Comparison of ENCODE assay signal across 16 cellular contexts in genomic region chr10:661891-662605, GRCh38. TPM values are rescaled to one million over a fixed set of nuclear protein-coding genes. Genes with fewer than 3 reads are reported as not detected.
A peak's percentile ranks its signal among the peaks of the same experiment; 100 is the strongest.
DNase-seq lines count a peak whose midpoint lies in the region; ATAC-seq and TF ChIP-seq lines count a peak whose summit lies in the region.
"Had no signal": no experiment of that assay in that cellular context is flagged by ENCODE, and none has a peak within 500 bp of the region (broad histone marks: within the 10 kb centered on the region; RNA-seq: fewer than 3 reads in every experiment).

No MANE protein-coding gene starts in this region.

- peak overlapping the region in 1 of 2 experiments; percentile 65 for H3K23ac ChIP-seq in mesenchymal stem cell (ENCODE audit: low read length in 2 of 2)
- H3K23ac ChIP-seq in neuronal stem cell (ENCODE audit: low read depth, low read length, poor library complexity): no peak overlapping the region

- H3K9me3 ChIP-seq in mesenchymal stem cell (ENCODE audit: control insufficient read depth, low read length): no peaks in the 10 kb centered on the region
- H3K9me3 ChIP-seq in subcutaneous abdominal adipose tissue (ENCODE audit: control insufficient read depth in 5 of 5, low read length in 5 of 5): no peaks in the 10 kb centered on the region
- H3K9me3 ChIP-seq in neuronal stem cell (replicated peaks in 1 of 2; ENCODE audit: control insufficient read depth in 2 of 2, insufficient read depth in 1 of 2, low read depth in 1 of 2, low read length in 2 of 2): no peaks in the 10 kb centered on the region
- H3K9me3 ChIP-seq: upper lobe of left lung had no signal

- 84% methylated on average over 16 of the region's 19 CpGs for WGBS in mesenchymal stem cell
- WGBS in neuronal stem cell (ENCODE audit: extremely low coverage in 2 of 2, insufficient read length in 2 of 2, insufficient replicate concordance in 1 of 2), 2 donors: no CpG with 5 or more reads among the region's 19 CpGs

- no peaks in the 10 kb centered on the region for H3K36me3 Mint-ChIP-seq in WTC11

- H3K4me1 Mint-ChIP-seq in WTC11: peaks cover 11% of the 10 kb centered on the region

- no peaks in the 10 kb centered on the region; the same call in 1 of the 2 replicates for H3K9me3 Mint-ChIP-seq in WTC11
- H3K9me3 Mint-ChIP-seq: effector memory CD8-positive, alpha-beta T cell had no signal

- H3K27ac ChIP-seq in mesenchymal stem cell (ENCODE audit: low read length, poor library complexity, severe bottlenecking) (no peak overlapping the region), subcutaneous abdominal adipose tissue (ENCODE audit: low read depth, low read length) (peak overlapping the region; percentile 86), neuronal stem cell (replicated peaks; ENCODE audit: low read length) (no peak overlapping the region)
- H3K27ac ChIP-seq: upper lobe of left lung had no signal

- H3K79me1 ChIP-seq in mesenchymal stem cell (replicated peaks; ENCODE audit: low read length, poor library complexity, severe bottlenecking): peaks cover 29% of the 10 kb centered on the region
- H3K79me1 ChIP-seq in neuronal stem cell (ENCODE audit: low read depth, low read length): peaks cover 6% of the 10 kb centered on the region

- H3K27me3 ChIP-seq in mesenchymal stem cell (ENCODE audit: control insufficient read depth in 1 of 2, insufficient read depth in 1 of 2, low read length in 2 of 2) (no peaks in the 10 kb centered on the region), subcutaneous abdominal adipose tissue (ENCODE audit: control insufficient read depth in 5 of 5, insufficient read depth in 4 of 5, low read length in 5 of 5) (no peaks in the 10 kb centered on the region), neuronal stem cell (ENCODE audit: control insufficient read depth in 3 of 3, insufficient read depth in 3 of 3, low read depth in 1 of 3, low read length in 3 of 3) (no peaks in the 10 kb centered on the region)
- H3K27me3 ChIP-seq: upper lobe of left lung had no signal

- H3K14ac ChIP-seq in mesenchymal stem cell (ENCODE audit: low read length in 2 of 2) (no peak overlapping the region), neuronal stem cell (ENCODE audit: low read length) (no peak overlapping the region)

- H2BK15ac ChIP-seq in mesenchymal stem cell (ENCODE audit: low read depth, poor library complexity, severe bottlenecking) (peak overlapping the region; percentile 86), neuronal stem cell (ENCODE audit: low read length) (no peak overlapping the region)

- peak overlapping the region; percentile 37 for H4K91ac ChIP-seq in mesenchymal stem cell (ENCODE audit: low read length)
- H4K91ac ChIP-seq in neuronal stem cell (ENCODE audit: low read depth, low read length, poor library complexity): no peak overlapping the region

- H3K4me2 ChIP-seq in mesenchymal stem cell (ENCODE audit: low read length, poor library complexity, severe bottlenecking) (no peak overlapping the region), neuronal stem cell (ENCODE audit: insufficient read depth, low read length, poor library complexity, severe bottlenecking) (no peak overlapping the region)

- DNase-seq in NCI-H510A (lab: John Stamatoyannopoulos, UW) (peak; percentile 35), NCI-H510A treated with DMSO at 0.1 percent for 48 hours (lab: John Stamatoyannopoulos, UW) (no peak), WTC11 (ENCODE audit: low spot score) (no peak), mesenchymal stem cell (no peak), activated gamma-delta T cell treated with Interleukin-2 at 50 U/mL for 16 hours (no peak), neuronal stem cell (ENCODE audit: low spot score) (no peak)
- DNase-seq in stimulated activated CD4-positive, alpha-beta T cell treated with anti-CD3 and anti-CD28 coated beads, Interleukin-4, amount 100 ng/mL, for 1 hour: no peak
- DNase-seq: activated CD4-positive, alpha-beta T cell treated with anti-CD3 and anti-CD28 coated beads for 4 hours; activated T-cell treated with anti-CD3 and anti-CD28 coated beads, Interleukin-2, amount 50 U/mL, for 48 hours; effector memory CD8-positive, alpha-beta T cell; NCI-H345; stimulated activated CD4-positive, alpha-beta T cell treated with anti-CD3 and anti-CD28 coated beads, Interleukin-12 subunit alpha, Interleukin-12 subunit beta, amount 100 ng/mL, for 4 hours; T-helper 2 cell; upper lobe of left lung had no signal

- H3K9ac ChIP-seq in mesenchymal stem cell (ENCODE audit: low read length) (no peak overlapping the region), subcutaneous abdominal adipose tissue (ENCODE audit: low read length in 5 of 5) (no peak overlapping the region), neuronal stem cell (ENCODE audit: low read depth, low read length, poor library complexity) (no peak overlapping the region)

- POLR2A ChIA-PET in WTC11 (lab: Charles Lee): interaction anchor here (1.0 to 1.2 kb wide), 2 partner anchors 9 to 12 kb away, joined by 3 to 5 read pairs; no protein-coding TSS in a partner anchor

- H3K4me1 ChIP-seq in mesenchymal stem cell (ENCODE audit: control insufficient read depth, insufficient read depth, low read depth, low read length) (peaks cover 29% of the 10 kb centered on the region), subcutaneous abdominal adipose tissue (ENCODE audit: control insufficient read depth in 5 of 5, insufficient read depth in 5 of 5, low read length in 5 of 5) (peaks cover 24 to 56% (median 37%) of the 10 kb centered on the region in 5 donors), neuronal stem cell (ENCODE audit: control insufficient read depth in 2 of 2, insufficient read depth in 1 of 2, low read depth in 1 of 2, low read length in 2 of 2) (peaks cover 30 to 42% of the 10 kb centered on the region in 2 donors)

- H4K8ac ChIP-seq in mesenchymal stem cell (ENCODE audit: low read length) (peak overlapping the region; percentile 10), neuronal stem cell (ENCODE audit: low read depth, low read length) (no peak overlapping the region)

- H2BK120ac ChIP-seq in mesenchymal stem cell (ENCODE audit: low read depth, low read length) (no peak overlapping the region), neuronal stem cell (ENCODE audit: low read depth, low read length) (no peak overlapping the region)

- peak overlapping the region in 1 of 2 experiments; percentile 7 for H3K4me3 ChIP-seq in mesenchymal stem cell (ENCODE audit: insufficient read depth in 1 of 2, low read depth in 1 of 2, low read length in 2 of 2)
- no peak overlapping the region for H3K4me3 ChIP-seq in subcutaneous abdominal adipose tissue (ENCODE audit: low read depth in 1 of 5, low read length in 5 of 5)
- no peak overlapping the region for H3K4me3 ChIP-seq in neuronal stem cell (ENCODE audit: low read length in 2 of 2)
- H3K4me3 ChIP-seq: upper lobe of left lung had no signal

- H2AK5ac ChIP-seq in mesenchymal stem cell (ENCODE audit: low read length, severe bottlenecking): no peak overlapping the region
- no peak overlapping the region for H2AK5ac ChIP-seq in neuronal stem cell (ENCODE audit: low read depth, low read length)

- H2BK12ac ChIP-seq in mesenchymal stem cell (ENCODE audit: low read length in 2 of 2) (peak overlapping the region in 1 of 2 experiments; percentile 33), neuronal stem cell (ENCODE audit: low read length) (no peak overlapping the region)

- ATAC-seq in WTC11: peak; percentile 84
- ATAC-seq: HCT116 had no signal

- CTCF ChIA-PET in WTC11 (lab: Charles Lee): interaction anchor here (0.9 to 2.6 kb wide), 3 partner anchors 16 to 151 kb away, joined by 3 to 8 read pairs (median 3); no protein-coding TSS in a partner anchor

- peaks cover 0 to 6% of the 10 kb centered on the region in 2 experiments for H3K36me3 ChIP-seq in mesenchymal stem cell (ENCODE audit: control insufficient read depth in 1 of 2, insufficient read depth in 2 of 2, low read depth in 1 of 2, low read length in 2 of 2)
- H3K36me3 ChIP-seq in subcutaneous abdominal adipose tissue (ENCODE audit: control insufficient read depth in 5 of 5, insufficient read depth in 5 of 5, low read length in 5 of 5): no peaks in the 10 kb centered on the region
- no peaks in the 10 kb centered on the region for H3K36me3 ChIP-seq in neuronal stem cell (replicated peaks in 1 of 2; ENCODE audit: control insufficient read depth in 2 of 2, insufficient read depth in 2 of 2, low read length in 2 of 2)
- H3K36me3 ChIP-seq: upper lobe of left lung had no signal

- H3K27ac Mint-ChIP-seq in WTC11: peak overlapping the region; percentile 0
- H3K27ac Mint-ChIP-seq: effector memory CD8-positive, alpha-beta T cell had no signal

- H3K4ac ChIP-seq in mesenchymal stem cell (ENCODE audit: low read depth in 1 of 2, low read length in 2 of 2) (peak overlapping the region in 1 of 2 experiments; percentile 40), neuronal stem cell (ENCODE audit: low read length) (no peak overlapping the region)

- H2BK5ac ChIP-seq in mesenchymal stem cell (ENCODE audit: low read depth, low read length, poor library complexity, severe bottlenecking) (no peak overlapping the region), neuronal stem cell (ENCODE audit: low read length) (no peak overlapping the region)

- H3K4me3 Mint-ChIP-seq in WTC11: no peak overlapping the region

- H2AFZ ChIP-seq in mesenchymal stem cell (ENCODE audit: low read depth, low read length) (no peak overlapping the region), neuronal stem cell (ENCODE audit: low read length) (no peak overlapping the region)

- H3K18ac ChIP-seq in mesenchymal stem cell (ENCODE audit: low read depth in 1 of 2, low read length in 2 of 2): peak overlapping the region in 1 of 2 experiments; percentile 5
- no peak overlapping the region for H3K18ac ChIP-seq in neuronal stem cell (ENCODE audit: low read length)

- TF ChIP-seq CTCF in WTC11 (IDR thresholded peaks at IDR 0.05): no peak

- H3K27me3 Mint-ChIP-seq in WTC11 (ENCODE audit: low read depth): no peaks in the 10 kb centered on the region

TF ChIP-seq in WTC11, 78 proteins besides CTCF, POLR2A, EP300 and RAD21 (continues in another document):
- TF ChIP-seq MXD4 (CRISPR knock-in tag; IDR thresholded peaks at IDR 0.05; ENCODE audit: borderline replicate concordance): no peak

RNA-seq across cellular contexts. Expression of gene DIP2C, which starts 27.4 kb away (rescaled TPM):
- total RNA-seq in WTC11 (2021): 10.9 to 11.0 TPM (median 11.0 TPM) in 3 replicates
- 11.6 TPM for polyA plus RNA-seq in mesenchymal stem cell (2013, experiment 1 of 2)
- polyA plus RNA-seq in mesenchymal stem cell (2013, experiment 2 of 2): 11.2 TPM
- 8.1 TPM for polyA plus RNA-seq in neuronal stem cell (2013, experiment 1 of 2)
- 8.4 TPM for polyA plus RNA-seq in neuronal stem cell (2013, experiment 2 of 2)
